12 cellular contexts compared by ENCODE assay signal in the genomic region with DNA sequence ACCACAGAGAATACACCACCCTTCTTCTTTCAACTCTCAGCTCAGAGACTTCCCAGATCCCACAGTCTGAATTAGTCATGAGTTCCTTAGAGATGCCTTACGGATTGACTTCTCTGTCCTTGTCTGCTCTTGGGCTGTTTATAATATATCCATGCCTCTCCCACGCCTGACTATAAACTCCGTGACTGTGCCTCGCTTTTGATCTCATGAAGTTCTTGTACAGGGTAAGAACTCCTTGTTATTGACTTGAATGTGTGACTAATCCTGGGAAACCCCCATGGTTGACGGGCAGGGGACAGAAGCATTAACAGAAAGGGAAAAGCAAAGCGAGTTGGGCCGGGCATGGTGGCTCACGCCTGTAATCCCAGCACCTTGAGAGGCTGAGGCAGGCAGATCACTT.
A peak's percentile ranks its signal among the peaks of the same experiment; 100 is the strongest.
DNase-seq lines count a peak whose midpoint lies in the region; ATAC-seq and TF ChIP-seq lines count a peak whose summit lies in the region.
"Had no signal": no experiment of that assay in that cellular context is flagged by ENCODE, and none has a peak within 500 bp of the region (broad histone marks: within the 10 kb centered on the region; RNA-seq: fewer than 3 reads in every experiment).

No MANE protein-coding gene starts in this region.

- DNase-seq in Caki2 (ENCODE audit: low read depth) (peak; percentile 23), IMR-90 (peak; percentile 99), chondrocyte (ENCODE audit: low spot score) (peak; percentile 32), NCI-H128 (lab: John Stamatoyannopoulos, UW; ENCODE audit: unreplicated experiment) (no peak), NCI-H446 treated with DMSO at 0.1 percent for 48 hours (lab: John Stamatoyannopoulos, UW) (no peak)
- DNase-seq: activated naive CD4-positive, alpha-beta T cell treated with anti-CD3 and anti-CD28 coated beads, Interleukin-2, amount 50 U/mL, for 16 hours; DMS153; NCI-H2081 had no signal

- no peak overlapping the region for H2BK15ac ChIP-seq in IMR-90 (ENCODE audit: low read depth, low read length)

- TF ChIP-seq RAD21 in IMR-90 (IDR thresholded peaks at IDR 0.05; ENCODE audit: low read length), result no peak; the same call in 1 of the 2 replicates

- H2AK9ac ChIP-seq in IMR-90 (replicated peaks; ENCODE audit: low read depth, low read length, poor library complexity), result no peak overlapping the region

- H3K4me3 ChIP-seq in IMR-90 (ENCODE audit: insufficient read depth, low read depth, low read length) (no peak overlapping the region), muscle layer of colon (ENCODE audit: low read depth in 1 of 2, low read length in 2 of 2) (no peak overlapping the region), gastroesophageal sphincter (no peak overlapping the region)

- CTCF ChIA-PET in IMR-90 (lab: Yijun Ruan, JAX), result no interaction called here

- H3K9me1 ChIP-seq in IMR-90 (ENCODE audit: insufficient read depth, low read length), result peaks cover 7% of the 10 kb centered on the region; the same call in 1 of the 2 replicates

- no peak overlapping the region for H2BK5ac ChIP-seq in IMR-90 (ENCODE audit: low read depth, low read length, poor library complexity, severe bottlenecking)

- peaks cover 11% of the 10 kb centered on the region for H3K4me1 Mint-ChIP-seq in chondrocyte (ENCODE audit: low read depth)

- H3K36me3 ChIP-seq in IMR-90 (ENCODE audit: control insufficient read depth, insufficient read depth, low read length) (no peaks in the 10 kb centered on the region), muscle layer of colon (ENCODE audit: insufficient read depth, low read length) (no peaks in the 10 kb centered on the region), gastroesophageal sphincter (no peaks in the 10 kb centered on the region)

- no peak overlapping the region for H3K18ac ChIP-seq in IMR-90 (ENCODE audit: low read depth, low read length)

- H3K27ac Mint-ChIP-seq in chondrocyte (ENCODE audit: unreplicated experiment), result no peak overlapping the region

- dilution Hi-C loops in IMR-90 (cut with HindIII; ENCODE audit: low sequenced_read_pairs, unreplicated experiment), result no loop called here

- no peak overlapping the region for H3K23ac ChIP-seq in IMR-90 (ENCODE audit: low read depth, low read length)

- TF ChIP-seq POLR2A in IMR-90 (IDR thresholded peaks at IDR 0.05; ENCODE audit: low read depth, low read length) (no peak), gastroesophageal sphincter (IDR thresholded peaks at IDR 0.05) (no peak)

- no peak overlapping the region for H3K4me3 Mint-ChIP-seq in chondrocyte (ENCODE audit: unreplicated experiment)

- H3K4me2 ChIP-seq in IMR-90 (ENCODE audit: low read depth, low read length), result no peak overlapping the region

- no peak for TF ChIP-seq CTCF in IMR-90 (conservative IDR thresholded peaks at IDR 0.05; ENCODE audit: low read depth, low read length)
- TF ChIP-seq CTCF in chondrocyte (IDR thresholded peaks at IDR 0.05), result no peak
- no peak for TF ChIP-seq CTCF in gastroesophageal sphincter (IDR thresholded peaks at IDR 0.05)

- intact Hi-C loops in IMR-90 (cut with micrococcal nuclease), result loop anchor here (10.0 kb wide), 2 partner anchors 1007 to 1237 kb away; no protein-coding TSS in a partner anchor

- H3K27ac ChIP-seq in IMR-90 (ENCODE audit: insufficient read depth, low read length) (no peak overlapping the region), muscle layer of colon (ENCODE audit: low read depth, low read length) (peak overlapping the region; percentile 76), gastroesophageal sphincter (no peak overlapping the region)

- in situ Hi-C loops in Caki2 (cut with HindIII; ENCODE audit: low pct_unique_long_range_greater_than_20kb, low sequenced_read_pairs), result no loop called here
- in situ Hi-C loops in IMR-90 (cut with MboI; ENCODE audit: low sequenced_read_pairs), result loop anchor here (25.0 kb wide), 2 partner anchors 979 to 1229 kb away; no protein-coding TSS in a partner anchor

- peaks cover 11% of the 10 kb centered on the region for H3K4me1 ChIP-seq in IMR-90 (ENCODE audit: control insufficient read depth, insufficient read depth, low read length)
- peaks cover 45% of the 10 kb centered on the region for H3K4me1 ChIP-seq in muscle layer of colon (ENCODE audit: insufficient read depth, low read length)
- peaks cover 0 to 10% (median 4%) of the 10 kb centered on the region in 3 donors for H3K4me1 ChIP-seq in gastroesophageal sphincter

- no CpG with 5 or more reads among the region's 8 CpGs for WGBS in IMR-90 (ENCODE audit: extremely low coverage in 2 of 2, insufficient read length in 1 of 2), 2 experiments
- 33% methylated on average over 8 of the region's 8 CpGs; no CpG with 5 or more reads in 1 of the 2 donors for WGBS in gastroesophageal sphincter (ENCODE audit: low coverage in 1 of 2), 2 donors

- H3K36me3 Mint-ChIP-seq in chondrocyte (ENCODE audit: low read depth), result no peaks in the 10 kb centered on the region

- no peaks in the 10 kb centered on the region for H3K27me3 ChIP-seq in IMR-90 (ENCODE audit: control insufficient read depth, insufficient read depth, low read length)
- no peaks in the 10 kb centered on the region for H3K27me3 ChIP-seq in muscle layer of colon (ENCODE audit: control insufficient read depth in 1 of 2, insufficient read depth in 2 of 2, low read length in 2 of 2)
- no peaks in the 10 kb centered on the region for H3K27me3 ChIP-seq in gastroesophageal sphincter

- H3K9ac ChIP-seq in IMR-90 (ENCODE audit: low read depth, low read length) (no peak overlapping the region), muscle layer of colon (ENCODE audit: low read length) (no peak overlapping the region)

- POLR2A ChIA-PET in IMR-90 (lab: Charles Lee; ENCODE audit: unreplicated experiment), result no interaction called here

- no peaks in the 10 kb centered on the region for H4K20me1 ChIP-seq in IMR-90 (ENCODE audit: insufficient read depth, low read length)

- H2BK120ac ChIP-seq in IMR-90 (ENCODE audit: low read depth, low read length), result peak overlapping the region; percentile 69; the same call in 1 of the 2 replicates

- no peak overlapping the region for H3K4ac ChIP-seq in IMR-90 (ENCODE audit: low read depth, low read length)

- H3K27me3 Mint-ChIP-seq in chondrocyte (ENCODE audit: low read depth), result peaks cover 24% of the 10 kb centered on the region

- H3K56ac ChIP-seq in IMR-90 (ENCODE audit: extremely low read depth, insufficient read depth, low read length), result no peak overlapping the region

- peak; percentile 88 for ATAC-seq in IMR-90 (ENCODE audit: low read depth)
- ATAC-seq in HG02885 (IDR thresholded peaks at IDR 0.05; ENCODE audit: poor library complexity, unreplicated experiment), result no peak
- ATAC-seq in gastroesophageal sphincter, result no peak
- ATAC-seq: HepG2 had no signal

- no peak for TF ChIP-seq EP300 in gastroesophageal sphincter (IDR thresholded peaks at IDR 0.05)

- no peak overlapping the region for H4K5ac ChIP-seq in IMR-90 (ENCODE audit: low read depth, low read length)

- no peak overlapping the region for H4K8ac ChIP-seq in IMR-90 (ENCODE audit: low read depth in 2 of 2, low read length in 2 of 2)

- H2BK20ac ChIP-seq in IMR-90 (ENCODE audit: low read depth, low read length), result peak overlapping the region; percentile 69; the same call in 1 of the 2 replicates

- no TSS peak for BruUV-seq in IMR-90 (replicated peaks; lab: Mats Ljungman, UMichigan)

- no peak overlapping the region for H2AFZ ChIP-seq in IMR-90 (replicated peaks; ENCODE audit: low read length, poor library complexity)

- H3K14ac ChIP-seq in IMR-90 (replicated peaks; ENCODE audit: low read depth, low read length), result 0 out of 2 replicates have a peak overlapping the region, but pooled peaks have one; percentile 20

- H3K9me3 ChIP-seq in IMR-90 (ENCODE audit: control insufficient read depth, insufficient read depth, low read length) (no peaks in the 10 kb centered on the region), muscle layer of colon (ENCODE audit: low read length) (no peaks in the 10 kb centered on the region), gastroesophageal sphincter (no peaks in the 10 kb centered on the region)

- no peak overlapping the region for H2AK5ac ChIP-seq in IMR-90 (ENCODE audit: low read depth, low read length)

- H4K91ac ChIP-seq in IMR-90 (ENCODE audit: insufficient read depth, low read depth, low read length), result no peak overlapping the region

- H3K9me3 Mint-ChIP-seq in chondrocyte (ENCODE audit: low read depth), result no peaks in the 10 kb centered on the region

- H3K79me1 ChIP-seq in IMR-90 (ENCODE audit: low read depth in 1 of 2, low read length in 2 of 2), result no peaks in the 10 kb centered on the region

TF ChIP-seq in IMR-90, 13 proteins besides CTCF, POLR2A, EP300 and RAD21 (continues in another document):
- TF ChIP-seq RCOR1 (IDR thresholded peaks at IDR 0.05; ENCODE audit: insufficient replicate concordance, low read length) (peak; percentile 82), MAFK (IDR thresholded peaks at IDR 0.05; ENCODE audit: low read depth, low read length) (no peak), BHLHE40 (IDR thresholded peaks at IDR 0.05; ENCODE audit: low read depth, low read length) (peak; percentile 80; the same call in 1 of the 2 replicates), CEBPB (IDR thresholded peaks at IDR 0.05; ENCODE audit: low read depth, low read length) (no peak), RFX5 (IDR thresholded peaks at IDR 0.05; ENCODE audit: low read depth, low read length) (0 out of 2 replicates have a peak, but pooled peaks have one; percentile 21), FOS (IDR thresholded peaks at IDR 0.05; ENCODE audit: low read depth, low read length) (peak; percentile 92), CHD1 (IDR thresholded peaks at IDR 0.05; ENCODE audit: low read depth, low read length) (no peak), SMC3 (IDR thresholded peaks at IDR 0.05; ENCODE audit: low read depth, low read length) (no peak)
- TF ChIP-seq, protein P1, sequence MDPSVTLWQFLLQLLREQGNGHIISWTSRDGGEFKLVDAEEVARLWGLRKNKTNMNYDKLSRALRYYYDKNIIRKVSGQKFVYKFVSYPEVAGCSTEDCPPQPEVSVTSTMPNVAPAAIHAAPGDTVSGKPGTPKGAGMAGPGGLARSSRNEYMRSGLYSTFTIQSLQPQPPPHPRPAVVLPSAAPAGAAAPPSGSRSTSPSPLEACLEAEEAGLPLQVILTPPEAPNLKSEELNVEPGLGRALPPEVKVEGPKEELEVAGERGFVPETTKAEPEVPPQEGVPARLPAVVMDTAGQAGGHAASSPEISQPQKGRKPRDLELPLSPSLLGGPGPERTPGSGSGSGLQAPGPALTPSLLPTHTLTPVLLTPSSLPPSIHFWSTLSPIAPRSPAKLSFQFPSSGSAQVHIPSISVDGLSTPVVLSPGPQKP (IDR thresholded peaks at IDR 0.05; ENCODE audit: borderline replicate concordance, low read depth, low read length), result no peak
- TF ChIP-seq, protein P2, sequence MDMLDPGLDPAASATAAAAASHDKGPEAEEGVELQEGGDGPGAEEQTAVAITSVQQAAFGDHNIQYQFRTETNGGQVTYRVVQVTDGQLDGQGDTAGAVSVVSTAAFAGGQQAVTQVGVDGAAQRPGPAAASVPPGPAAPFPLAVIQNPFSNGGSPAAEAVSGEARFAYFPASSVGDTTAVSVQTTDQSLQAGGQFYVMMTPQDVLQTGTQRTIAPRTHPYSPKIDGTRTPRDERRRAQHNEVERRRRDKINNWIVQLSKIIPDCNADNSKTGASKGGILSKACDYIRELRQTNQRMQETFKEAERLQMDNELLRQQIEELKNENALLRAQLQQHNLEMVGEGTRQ (IDR thresholded peaks at IDR 0.05; ENCODE audit: low read depth, low read length), result no peak

Comparison
In these comparisons a context has a peak if more than half of its experiments do, and no peak if none do; other contexts are left out.
1. DNase-seq: peak in Caki2 (single experiment), IMR-90 (single experiment) and chondrocyte (single experiment); none in NCI-H128 (single experiment) and NCI-H446 treated with DMSO at 0.1 percent for 48 hours (single experiment).